8 cellular contexts compared by ENCODE assay signal in genomic region chr16:12802661-12803060, GRCh38. TPM values are rescaled to one million over a fixed set of nuclear protein-coding genes. Genes with fewer than 3 reads are reported as not detected.
DNase-seq lines count a peak whose midpoint lies in the region; ATAC-seq, FAIRE-seq and TF ChIP-seq lines count a peak whose summit lies in the region.

No MANE protein-coding gene starts in this region.

- intact Hi-C loops in activated CD4-positive, alpha-beta T cell treated with anti-CD3 and anti-CD28 coated beads for 36 hours (cut with DNase I, micrococcal nuclease), result loop anchor here (1.0 to 5.0 kb wide), 9 partner anchors 52 to 950 kb away; partner anchors contain the start of genes RSL1D1 (in 1 of the 2) and SNX29 (in 1 of the 2)
- intact Hi-C loops in HepG2 (cut with micrococcal nuclease; ENCODE audit: unreplicated experiment), result loop anchor here (1.0 to 5.0 kb wide), 2 partner anchors 189 to 230 kb away; no protein-coding TSS in a partner anchor

- TF ChIP-seq EP300 in HepG2 (IDR thresholded peaks at IDR 0.05; ENCODE audit: low read depth in 2 of 2, low read length in 2 of 2), result no peak
- TF ChIP-seq EP300 in HepG2 (CRISPR knock-in tag; IDR thresholded peaks at IDR 0.05; ENCODE audit: borderline replicate concordance), result no peak

- H3K36me3 Mint-ChIP-seq in activated CD4-positive, alpha-beta T cell treated with anti-CD3 and anti-CD28 coated beads for 36 hours (ENCODE audit: low read depth), result no peaks in the 10 kb centered on the region

- no peak for TF ChIP-seq POLR2A in HepG2 (IDR thresholded peaks at IDR 0.05; ENCODE audit: insufficient read depth in 1 of 2, low read depth in 2 of 2, low read length in 2 of 2)

- peaks cover 16% of the 10 kb centered on the region for H4K20me1 ChIP-seq in HepG2 (ENCODE audit: insufficient read depth, low read length)

- no peaks in the 10 kb centered on the region for H3K27me3 Mint-ChIP-seq in activated CD4-positive, alpha-beta T cell treated with anti-CD3 and anti-CD28 coated beads for 36 hours

- H3K4me1 Mint-ChIP-seq in activated CD4-positive, alpha-beta T cell treated with anti-CD3 and anti-CD28 coated beads for 36 hours, result peaks cover 28% of the 10 kb centered on the region

- H3K4me1 ChIP-seq in adipocyte (ENCODE audit: control insufficient read depth, insufficient read depth, low read length) (peaks cover 58% of the 10 kb centered on the region), HepG2 (ENCODE audit: insufficient read depth, low read length) (peaks cover 63% of the 10 kb centered on the region)

- no peak for TF ChIP-seq RAD21 in HepG2 (CRISPR knock-in tag; IDR thresholded peaks at IDR 0.05)

- H3K4me3 ChIP-seq in adipocyte (ENCODE audit: low read length) (peak overlapping the region; percentile 96), HepG2 (replicated peaks in 1 of 3; ENCODE audit: insufficient read depth in 1 of 3, low read depth in 2 of 3, low read length in 3 of 3) (peak overlapping the region; percentile 86 to 97 (median 87))

- peak overlapping the region; percentile 92 for H3K27ac Mint-ChIP-seq in activated CD4-positive, alpha-beta T cell treated with anti-CD3 and anti-CD28 coated beads for 36 hours

- H3K9me3 Mint-ChIP-seq in activated CD4-positive, alpha-beta T cell treated with anti-CD3 and anti-CD28 coated beads for 36 hours (ENCODE audit: low read depth), result no peaks in the 10 kb centered on the region

- in situ Hi-C loops in HepG2 (cut with HindIII; ENCODE audit: extremely low pct_ligation_motif_present, low pct_unique_long_range_greater_than_20kb), result loop anchor here (25.0 kb wide), 1 partner anchor 465 kb away; no protein-coding TSS in a partner anchor

- CTCF ChIA-PET in activated CD4-positive, alpha-beta T cell treated with anti-CD3 and anti-CD28 coated beads for 36 hours (lab: Charles Lee), result no interaction called here
- CTCF ChIA-PET in HepG2 (lab: Yijun Ruan, JAX; ENCODE audit: low intra/inter-chr PET ratio, low total read pairs), result no interaction called here

- no peak for TF ChIP-seq CTCF in HepG2 (CRISPR knock-in tag; IDR thresholded peaks at IDR 0.05)

- H3K79me2 ChIP-seq in HepG2 (ENCODE audit: insufficient read depth, low read length), result peaks cover 57% of the 10 kb centered on the region

- no peaks in the 10 kb centered on the region for H3K27me3 ChIP-seq in adipocyte (replicated peaks; ENCODE audit: control insufficient read depth, insufficient read depth, low read length)
- peaks cover 0 to 7% of the 10 kb centered on the region in 2 experiments; a peak in 1 of 5 replicates for H3K27me3 ChIP-seq in HepG2 (ENCODE audit: control insufficient read depth in 1 of 2, insufficient read depth in 2 of 2, low read length in 2 of 2)

- H3K9ac ChIP-seq in adipocyte (ENCODE audit: low read length) (peak overlapping the region; percentile 87), HepG2 (ENCODE audit: insufficient read depth, low read depth, low read length) (peak overlapping the region; percentile 92)

- WGBS in HepG2 (ENCODE audit: low lambda C conversion rate), result 14% methylated on average over 6 of the region's 6 CpGs

- no peak overlapping the region for H2AFZ ChIP-seq in HepG2 (ENCODE audit: low read length)

- peak overlapping the region; percentile 99 for H3K4me2 ChIP-seq in HepG2 (ENCODE audit: low read depth, low read length)

- POLR2A ChIA-PET in activated CD4-positive, alpha-beta T cell treated with anti-CD3 and anti-CD28 coated beads for 36 hours (lab: Charles Lee), result no interaction called here
- POLR2A ChIA-PET in HepG2 (lab: Yijun Ruan, JAX), result interaction anchor here (0.7 to 2.5 kb wide), 13 partner anchors 7 to 236 kb away, joined by 3 to 21 read pairs (median 6); no protein-coding TSS in a partner anchor

- H3K36me3 ChIP-seq in adipocyte (ENCODE audit: control insufficient read depth, insufficient read depth, low read length, severe bottlenecking) (no peaks in the 10 kb centered on the region), HepG2 (replicated peaks in 1 of 2; ENCODE audit: control insufficient read depth in 1 of 2, insufficient read depth in 2 of 2, low read length in 2 of 2) (peaks cover 0 to under 1% of the 10 kb centered on the region in 2 experiments; a peak in 3 of 5 replicates)

- H3K4me3 Mint-ChIP-seq in activated CD4-positive, alpha-beta T cell treated with anti-CD3 and anti-CD28 coated beads for 36 hours, result peak overlapping the region; percentile 97

- ATAC-seq in activated CD4-positive, alpha-beta T cell treated with anti-CD3 and anti-CD28 coated beads for 36 hours, result no peak
- no peak for ATAC-seq in HepG2
- no peak for ATAC-seq in GM18861 (IDR thresholded peaks at IDR 0.05; ENCODE audit: unreplicated experiment)
- ATAC-seq in GM19397 (IDR thresholded peaks at IDR 0.05; ENCODE audit: unreplicated experiment), result no peak
- no peak for ATAC-seq in HG02763 (IDR thresholded peaks at IDR 0.05; ENCODE audit: unreplicated experiment)

- FAIRE-seq in HepG2 (lab: Jason Lieb, UNC), result no peak

- H3K9me3 ChIP-seq in adipocyte (ENCODE audit: control insufficient read depth, low read length) (no peaks in the 10 kb centered on the region), HepG2 (ENCODE audit: low read length) (no peaks in the 10 kb centered on the region)

- TSS peak; percentile 69 for BruUV-seq in HepG2 (replicated peaks; lab: Mats Ljungman, UMichigan)

- no peak for DNase-seq in activated CD4-positive, alpha-beta T cell treated with anti-CD3 and anti-CD28 coated beads for 36 hours
- DNase-seq in activated CD4-positive, alpha-beta T cell treated with anti-CD3 and anti-CD28 coated beads for 4 hours, result no peak
- DNase-seq in adipocyte (ENCODE audit: low read depth), result peak; percentile 16
- no peak for DNase-seq in HepG2 (ENCODE audit: low spot score)

- H3K27ac ChIP-seq in HepG2 (ENCODE audit: extremely low read length, insufficient read depth, low read length), result peak overlapping the region; percentile 97
- H3K27ac ChIP-seq in temporal lobe (ENCODE audit: low read depth, low read length), result peak overlapping the region; percentile 54

TF ChIP-seq in HepG2, 621 proteins besides CTCF, POLR2A, EP300 and RAD21 (continues in another document):
- no peak for TF ChIP-seq MXD3 (CRISPR knock-in tag; IDR thresholded peaks at IDR 0.05)
- TF ChIP-seq SRSF1 (optimal IDR thresholded peaks at IDR 0.05; ENCODE audit: low read depth, low read length), result no peak
- TF ChIP-seq ZNF260 (CRISPR knock-in tag; IDR thresholded peaks at IDR 0.05; ENCODE audit: borderline replicate concordance, low read depth), result 0 out of 2 replicates have a peak, but pooled peaks have one; percentile 22
- 0 out of 2 replicates have a peak, but pooled peaks have one; percentile 32 for TF ChIP-seq NKX3-1 (CRISPR knock-in tag; IDR thresholded peaks at IDR 0.05)

RNA-seq across cellular contexts. Expression of gene CPPED1, which starts 1.0 kb away (rescaled TPM):
- total RNA-seq in activated CD4-positive, alpha-beta T cell treated with anti-CD3 and anti-CD28 coated beads for 36 hours, result 1 to 10 TPM; 8.0 to 9.8 TPM
- total RNA-seq in HepG2 (2016; rRNA removed; fragmentation: Illumina TruSeq; extraction: Trizol) (66.6 and 118 TPM in 2 replicates), temporal lobe (7.6 TPM)
- 21.2 and 21.9 TPM in 2 replicates for total RNA-seq in HepG2 (2016; cell fraction: cytosol; rRNA removed; fragmentation: Illumina TruSeq; extraction: Trizol; ENCODE audit: low read depth)
- 68.3 and 113 TPM in 2 replicates for total RNA-seq in HepG2 (2016; cell fraction: insoluble cytoplasmic fraction; rRNA removed; fragmentation: Illumina TruSeq; extraction: Trizol)
- 62.9 and 66.9 TPM in 2 replicates for total RNA-seq in HepG2 (2016; cell fraction: membrane; rRNA removed; fragmentation: Illumina TruSeq; extraction: Trizol)
- total RNA-seq in HepG2 (2016; cell fraction: nucleus; rRNA removed; fragmentation: Illumina TruSeq; extraction: Trizol), result 58.7 and 62.6 TPM in 2 replicates
- polyA plus RNA-seq in HepG2 (2011; rRNA removed), result 62.5 and 71.3 TPM in 2 replicates
- polyA plus RNA-seq in HepG2 (2011; cell fraction: cytosol; rRNA removed), result 47.6 and 65.5 TPM in 2 replicates
- 21.8 and 24.9 TPM in 2 replicates for polyA plus RNA-seq in HepG2 (2011; cell fraction: nucleus; rRNA removed)
- 65.8 and 79.3 TPM in 2 replicates for polyA plus RNA-seq in HepG2 (2012)
- 40.3 and 43.5 TPM in 2 replicates for polyA plus RNA-seq in HepG2 (2016; cell fraction: cytosol; fragmentation: Illumina TruSeq; extraction: Trizol; ENCODE audit: low read depth)
- polyA plus RNA-seq in HepG2 (2016; cell fraction: insoluble cytoplasmic fraction; fragmentation: Illumina TruSeq; extraction: Trizol; ENCODE audit: low read depth), result 204 and 209 TPM in 2 replicates
- 63.7 and 78.2 TPM in 2 replicates for polyA plus RNA-seq in HepG2 (2016; cell fraction: membrane; fragmentation: Illumina TruSeq; extraction: Trizol; ENCODE audit: low read depth)
- polyA plus RNA-seq in HepG2 (2016; cell fraction: nucleus; fragmentation: Illumina TruSeq; extraction: Trizol; ENCODE audit: insufficient read depth, low read depth), result 75.7 and 79.0 TPM in 2 replicates
- 6.0 and 117 TPM in 2 replicates for polyA minus RNA-seq in HepG2 (2011; rRNA and poly(A)+ RNA removed; ENCODE audit: low replicate concordance)
- 57.0 and 63.8 TPM in 2 replicates for polyA minus RNA-seq in HepG2 (2011; cell fraction: cytosol; rRNA and poly(A)+ RNA removed)
- 65.0 and 68.2 TPM in 2 replicates for polyA minus RNA-seq in HepG2 (2011; cell fraction: nucleus; rRNA and poly(A)+ RNA removed)
